9 cellular contexts compared by ENCODE assay signal in the genomic region with DNA sequence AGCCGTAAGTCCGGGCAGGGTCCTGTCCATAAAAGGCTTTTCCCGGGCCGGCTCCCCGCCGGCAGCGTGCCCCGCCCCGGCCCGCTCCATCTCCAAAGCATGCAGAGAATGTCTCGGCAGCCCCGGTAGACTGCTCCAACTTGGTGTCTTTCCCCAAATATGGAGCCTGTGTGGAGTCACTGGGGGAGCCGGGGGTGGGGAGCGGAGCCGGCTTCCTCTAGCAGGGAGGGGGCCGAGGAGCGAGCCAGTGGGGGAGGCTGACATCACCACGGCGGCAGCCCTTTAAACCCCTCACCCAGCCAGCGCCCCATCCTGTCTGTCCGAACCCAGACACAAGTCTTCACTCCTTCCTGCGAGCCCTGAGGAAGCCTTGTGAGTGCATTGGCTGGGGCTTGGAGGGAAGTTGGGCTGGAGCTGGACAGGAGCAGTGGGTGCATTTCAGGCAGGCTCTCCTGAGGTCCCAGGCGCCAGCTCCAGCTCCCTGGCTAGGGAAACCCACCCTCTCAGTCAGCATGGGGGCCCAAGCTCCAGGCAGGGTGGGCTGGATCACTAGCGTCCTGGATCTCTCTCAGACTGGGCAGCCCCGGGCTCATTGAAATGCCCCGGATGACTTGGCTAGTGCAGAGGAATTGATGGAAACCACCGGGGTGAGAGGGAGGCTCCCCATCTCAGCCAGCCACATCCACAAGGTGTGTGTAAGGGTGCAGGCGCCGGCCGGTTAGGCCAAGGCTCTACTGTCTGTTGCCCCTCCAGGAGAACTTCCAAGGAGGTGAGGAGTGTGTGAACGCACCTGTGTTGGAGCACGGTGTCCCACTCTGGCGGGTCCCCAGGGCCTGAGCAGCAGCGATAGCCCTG. TPM values are rescaled to one million over a fixed set of nuclear protein-coding genes. Genes with fewer than 3 reads are reported as not detected.
DNase-seq lines count a peak whose midpoint lies in the region; ATAC-seq and TF ChIP-seq lines count a peak whose summit lies in the region.
"Had no signal": no experiment of that assay in that cellular context is flagged by ENCODE, and none has a peak within 500 bp of the region (broad histone marks: within the 10 kb centered on the region; RNA-seq: fewer than 3 reads in every experiment).

TSS of gene TAGLN (plus strand) at position 310 of the 855 bp plus-strand sequence. CDS start 3,644 bp downstream, outside the sequence.

- H2AK5ac ChIP-seq in IMR-90 (ENCODE audit: low read depth, low read length), result peak within 1 kb of the TSS; percentile 100

- H4K91ac ChIP-seq in IMR-90 (ENCODE audit: insufficient read depth, low read depth, low read length), result peak within 1 kb of the TSS; percentile 100

- DNase-seq in IMR-90 (peak; percentile 94), lung (ENCODE audit: low spot score) (peak; percentile 64), tibial artery (peak; percentile 88 to 98), HAP-1 (ENCODE audit: low spot score in 2 of 2) (no peak)
- no peak for DNase-seq in stimulated activated CD4-positive, alpha-beta T cell treated with anti-CD3 and anti-CD28 coated beads, Interleukin-15, amount 100 ng/mL, for 24 hours
- DNase-seq: NCI-H774 had no signal

- H3K4me3 ChIP-seq in IMR-90 (ENCODE audit: insufficient read depth, low read depth, low read length) (peak within 1 kb of the TSS; percentile 49), ectodermal cell (ENCODE audit: insufficient read depth, low read depth, low read length) (peak within 1 kb of the TSS; percentile 56), lung (peak within 1 kb of the TSS; percentile 29), tibial artery (peak within 1 kb of the TSS; percentile 70 to 96), HAP-1 (no peak within 1 kb of the TSS)

- H4K8ac ChIP-seq in IMR-90 (ENCODE audit: low read depth in 2 of 2, low read length in 2 of 2), result peak within 1 kb of the TSS; percentile 99

- H3K9me3 ChIP-seq in IMR-90 (ENCODE audit: control insufficient read depth, insufficient read depth, low read length) (no peaks in the 10 kb centered on the region), ectodermal cell (ENCODE audit: control insufficient read depth, low read length) (no peaks in the 10 kb centered on the region), lung (ENCODE audit: control insufficient read depth in 2 of 2, insufficient read depth in 1 of 2, low read length in 1 of 2) (no peaks in the 10 kb centered on the region), tibial artery (no peaks in the 10 kb centered on the region), HAP-1 (no peaks in the 10 kb centered on the region)

- no peaks in the 10 kb centered on the region for H3K27me3 ChIP-seq in IMR-90 (ENCODE audit: control insufficient read depth, insufficient read depth, low read length)
- no peaks in the 10 kb centered on the region for H3K27me3 ChIP-seq in ectodermal cell (ENCODE audit: control insufficient read depth, insufficient read depth, low read length, poor library complexity, severe bottlenecking)
- no peaks in the 10 kb centered on the region for H3K27me3 ChIP-seq in lung (ENCODE audit: control insufficient read depth, insufficient read depth)
- no peaks in the 10 kb centered on the region for H3K27me3 ChIP-seq in tibial artery
- no peaks in the 10 kb centered on the region for H3K27me3 ChIP-seq in HAP-1 (ENCODE audit: low read depth)

- H4K20me1 ChIP-seq in IMR-90 (ENCODE audit: insufficient read depth, low read length), result peaks cover 47% of the 10 kb centered on the region

- dilution Hi-C loops in IMR-90 (cut with HindIII; ENCODE audit: low sequenced_read_pairs, unreplicated experiment), result no loop called here

- H2BK15ac ChIP-seq in IMR-90 (ENCODE audit: low read depth, low read length), result peak within 1 kb of the TSS; percentile 100

- peak within 1 kb of the TSS; percentile 81 for H3K4me2 ChIP-seq in IMR-90 (ENCODE audit: low read depth, low read length)

- peak; percentile 98 for TF ChIP-seq POLR2A in IMR-90 (IDR thresholded peaks at IDR 0.05; ENCODE audit: low read depth, low read length)

- POLR2A ChIA-PET in IMR-90 (lab: Charles Lee; ENCODE audit: unreplicated experiment), result interaction anchor here (1.0 to 2.2 kb wide), 4 partner anchors 13 to 21 kb away, joined by 3 to 11 read pairs (median 4); partner anchors contain the start of gene SIDT2

- peak within 1 kb of the TSS; percentile 95 for H2BK5ac ChIP-seq in IMR-90 (ENCODE audit: low read depth, low read length, poor library complexity, severe bottlenecking)

- CTCF ChIA-PET in IMR-90 (lab: Yijun Ruan, JAX), result interaction anchor here (1.0 kb wide), 1 partner anchor 28 kb away, joined by 3 read pairs; no protein-coding TSS in a partner anchor

- in situ Hi-C loops in IMR-90 (cut with MboI; ENCODE audit: low sequenced_read_pairs) (no loop called here), HAP-1 (cut with MboI; ENCODE audit: low sequenced_read_pairs) (no loop called here)

- peak within 1 kb of the TSS; percentile 99 for H3K56ac ChIP-seq in IMR-90 (ENCODE audit: extremely low read depth, insufficient read depth, low read length)

- peak within 1 kb of the TSS; percentile 92 for H2BK20ac ChIP-seq in IMR-90 (ENCODE audit: low read depth, low read length)

- H3K27ac ChIP-seq in IMR-90 (ENCODE audit: insufficient read depth, low read length) (peak within 1 kb of the TSS; percentile 98), ectodermal cell (ENCODE audit: insufficient read depth, low read depth, low read length, poor library complexity, severe bottlenecking) (peak within 1 kb of the TSS; percentile 60), lung (ENCODE audit: low read depth in 1 of 2, low read length in 1 of 2) (peak within 1 kb of the TSS; percentile 14 to 83), tibial artery (peak within 1 kb of the TSS; percentile 97 to 98)

- TF ChIP-seq RAD21 in IMR-90 (IDR thresholded peaks at IDR 0.05; ENCODE audit: low read length), result 0 out of 2 replicates have a peak, but pooled peaks have one; percentile 2

- peak within 1 kb of the TSS; percentile 96 for H3K9ac ChIP-seq in IMR-90 (ENCODE audit: low read depth, low read length)

- ATAC-seq in IMR-90 (ENCODE audit: low read depth), result peak; percentile 75
- peak; percentile 58 for ATAC-seq in lung (ENCODE audit: insufficient read depth, low FRiP score)
- no peak for ATAC-seq in HG03108 (IDR thresholded peaks at IDR 0.05; ENCODE audit: unreplicated experiment)
- no peak for ATAC-seq in HG03565 (IDR thresholded peaks at IDR 0.05; ENCODE audit: unreplicated experiment)

- peaks cover 20 to 58% of the 10 kb centered on the region in 2 experiments for H3K79me1 ChIP-seq in IMR-90 (ENCODE audit: low read depth in 1 of 2, low read length in 2 of 2)

- BruUV-seq in IMR-90 (replicated peaks; lab: Mats Ljungman, UMichigan), result TSS peak; percentile 64

- peak within 1 kb of the TSS; percentile 100 for H2BK120ac ChIP-seq in IMR-90 (ENCODE audit: low read depth, low read length)

- 0% methylated on average over 3 of the region's 34 CpGs; no CpG with 5 or more reads in 1 of the 2 experiments for WGBS in IMR-90 (ENCODE audit: extremely low coverage in 2 of 2, insufficient read length in 1 of 2), 2 experiments
- WGBS in ectodermal cell, 2 experiments, result 4 to 6% methylated on average over 34 of the region's 34 CpGs
- WGBS in lung, 2 donors, result 37 to 43% methylated on average over 34 of the region's 34 CpGs

- H3K4me1 ChIP-seq in IMR-90 (ENCODE audit: control insufficient read depth, insufficient read depth, low read length) (peaks cover 40% of the 10 kb centered on the region), ectodermal cell (ENCODE audit: control insufficient read depth, insufficient read depth, low read length) (peaks cover 40% of the 10 kb centered on the region), lung (ENCODE audit: control insufficient read depth in 2 of 2, insufficient read depth in 2 of 2, low read length in 2 of 2) (peaks cover 0 to 17% of the 10 kb centered on the region in 2 donors), tibial artery (peaks cover 0 to 35% (median 23%) of the 10 kb centered on the region in 4 donors), HAP-1 (no peaks in the 10 kb centered on the region)

- intact Hi-C loops in IMR-90 (cut with micrococcal nuclease) (loop anchor here (2.0 kb wide), 1 partner anchor 28 kb away; no protein-coding TSS in a partner anchor), tibial artery (cut with DNase I; ENCODE audit: low total_unique reads) (no loop called here)

- H3K14ac ChIP-seq in IMR-90 (replicated peaks; ENCODE audit: low read depth, low read length), result peak within 1 kb of the TSS; percentile 100

- H3K23ac ChIP-seq in IMR-90 (ENCODE audit: low read depth, low read length), result peak within 1 kb of the TSS; percentile 99

- no peak for TF ChIP-seq CTCF in IMR-90 (conservative IDR thresholded peaks at IDR 0.05; ENCODE audit: low read depth, low read length)
- TF ChIP-seq CTCF in lung (IDR thresholded peaks at IDR 0.05; ENCODE audit: control extremely low read depth, extremely low read depth), result no peak
- no peak for TF ChIP-seq CTCF in tibial artery (IDR thresholded peaks at IDR 0.05)

- peak within 1 kb of the TSS; percentile 100 for H3K4ac ChIP-seq in IMR-90 (ENCODE audit: low read depth, low read length)

- peak within 1 kb of the TSS; percentile 84 for H2AFZ ChIP-seq in IMR-90 (replicated peaks; ENCODE audit: low read length, poor library complexity)

- peaks cover 28% of the 10 kb centered on the region for H3K9me1 ChIP-seq in IMR-90 (ENCODE audit: insufficient read depth, low read length)

- peak within 1 kb of the TSS; percentile 94 for H4K5ac ChIP-seq in IMR-90 (ENCODE audit: low read depth, low read length)

- peak within 1 kb of the TSS; percentile 100 for H2AK9ac ChIP-seq in IMR-90 (replicated peaks; ENCODE audit: low read depth, low read length, poor library complexity)

- H3K36me3 ChIP-seq in IMR-90 (ENCODE audit: control insufficient read depth, insufficient read depth, low read length) (peaks cover 39% of the 10 kb centered on the region), ectodermal cell (ENCODE audit: control insufficient read depth, insufficient read depth, low read length) (no peaks in the 10 kb centered on the region), lung (ENCODE audit: control insufficient read depth in 2 of 2, insufficient read depth in 2 of 2, low read length in 2 of 2) (peaks cover under 1 to 25% of the 10 kb centered on the region in 2 donors), tibial artery (peaks cover 42 to 75% (median 50%) of the 10 kb centered on the region in 3 donors), HAP-1 (replicated peaks) (no peaks in the 10 kb centered on the region)

- peak within 1 kb of the TSS; percentile 96 for H3K18ac ChIP-seq in IMR-90 (ENCODE audit: low read depth, low read length)

TF ChIP-seq in IMR-90, 13 proteins besides CTCF, POLR2A, EP300 and RAD21 (continues in another document):
- TF ChIP-seq FOS (IDR thresholded peaks at IDR 0.05; ENCODE audit: low read depth, low read length) (no peak), CEBPB (IDR thresholded peaks at IDR 0.05; ENCODE audit: low read depth, low read length) (0 out of 2 replicates have a peak, but pooled peaks have one; percentile 4)

RNA-seq across cellular contexts. Expression of gene TAGLN, which starts in this region (rescaled TPM):
- 1,558 and 2,558 TPM in 2 replicates for total RNA-seq in IMR-90 (2012; rRNA removed)
- 3,760 and 3,780 TPM in 2 replicates for polyA plus RNA-seq in IMR-90 (2012; rRNA removed)
- polyA plus RNA-seq in IMR-90 (2012; cell fraction: cytosol; rRNA removed), result 3,517 and 4,395 TPM in 2 replicates
- 1,556 and 1,814 TPM in 2 replicates for polyA plus RNA-seq in IMR-90 (2012; cell fraction: nucleus; rRNA removed; ENCODE audit: low replicate concordance)
- 440 TPM for polyA plus RNA-seq in ectodermal cell (2013, experiment 1 of 4)
- polyA plus RNA-seq in ectodermal cell (2013, experiment 2 of 4), result 353 TPM
- 231 TPM for polyA plus RNA-seq in ectodermal cell (2013, experiment 3 of 4)
- 253 TPM for polyA plus RNA-seq in ectodermal cell (2013, experiment 4 of 4)
- 100 to 1,000 TPM; 172 to 505 TPM for total RNA-seq in lung
- 100 to 1,000 TPM; 534 to 683 TPM for polyA plus RNA-seq in lung

Comparison
In these comparisons a context has a peak if more than half of its experiments do, and no peak if none do; other contexts are left out.
1. ATAC-seq: peak in IMR-90 (single experiment) and lung (single experiment); none in HG03108 (single experiment) and HG03565 (single experiment).
2. DNase-seq: peak in IMR-90 (single experiment), lung (single experiment) and tibial artery (2 of 2); none in stimulated activated CD4-positive, alpha-beta T cell treated with anti-CD3 and anti-CD28 coated beads, Interleukin-15, amount 100 ng/mL, for 24 hours (single experiment) and HAP-1 (0 of 2).
3. Peak in every context shown above with its lines, with median percentiles within 50 percentile points of each other: H3K27ac ChIP-seq.